8 cellular contexts compared by ENCODE assay signal in genomic region chr4:180449395-180449956, GRCh38.
DNase-seq lines count a peak whose midpoint lies in the region; ATAC-seq and TF ChIP-seq lines count a peak whose summit lies in the region.

No MANE protein-coding gene starts in this region.

- peak; percentile 94 for ATAC-seq in HG03354 (IDR thresholded peaks at IDR 0.05; ENCODE audit: poor library complexity, severe bottlenecking, unreplicated experiment)
- ATAC-seq in GM19324 (IDR thresholded peaks at IDR 0.05; ENCODE audit: low FRiP score, unreplicated experiment): no peak

- TF ChIP-seq CTCF in epithelial cell of proximal tubule (conservative IDR thresholded peaks at IDR 0.05; ENCODE audit: low read depth, low read length): peak; percentile 88

- H3K27me3 ChIP-seq in NT2/D1 (ENCODE audit: insufficient read depth, insufficient read length): no peaks in the 10 kb centered on the region

- no peaks in the 10 kb centered on the region for H3K4me1 ChIP-seq in NT2/D1 (ENCODE audit: insufficient read depth, insufficient read length)

- no peaks in the 10 kb centered on the region for H3K9me3 ChIP-seq in NT2/D1 (ENCODE audit: insufficient read depth, low read length)

- H3K9ac ChIP-seq in NT2/D1 (ENCODE audit: insufficient read length, low read depth): no peak overlapping the region

- DNase-seq in NCI-H1436 (lab: John Stamatoyannopoulos, UW) (peak; percentile 1), NCI-H1436 treated with DMSO at 0.1 percent for 48 hours (lab: John Stamatoyannopoulos, UW) (no peak), NT2/D1 (ENCODE audit: low read depth, low spot score) (peak; percentile 28), epithelial cell of proximal tubule (ENCODE audit: low read depth) (no peak), dedifferentiated amniotic fluid mesenchymal stem cell (ENCODE audit: extremely low spot score) (no peak), NCI-H446 treated with DMSO at 0.1 percent for 48 hours (lab: John Stamatoyannopoulos, UW) (no peak)

- H3K4me3 ChIP-seq in NT2/D1 (ENCODE audit: insufficient read length, low read depth): no peak overlapping the region
- H3K4me3 ChIP-seq in epithelial cell of proximal tubule (ENCODE audit: low read depth, low read length): peak overlapping the region; percentile 28

- H3K36me3 ChIP-seq in NT2/D1 (ENCODE audit: insufficient read depth, insufficient read length, low read length): no peaks in the 10 kb centered on the region

Comparison
In these comparisons a context has a peak if more than half of its experiments do, and no peak if none do; other contexts are left out.
1. DNase-seq: peak in NCI-H1436 (single experiment) and NT2/D1 (single experiment); none in NCI-H1436 treated with DMSO at 0.1 percent for 48 hours (single experiment), epithelial cell of proximal tubule (single experiment), dedifferentiated amniotic fluid mesenchymal stem cell (single experiment) and NCI-H446 treated with DMSO at 0.1 percent for 48 hours (single experiment).